18 cellular contexts compared by ENCODE assay signal in the genomic region with DNA sequence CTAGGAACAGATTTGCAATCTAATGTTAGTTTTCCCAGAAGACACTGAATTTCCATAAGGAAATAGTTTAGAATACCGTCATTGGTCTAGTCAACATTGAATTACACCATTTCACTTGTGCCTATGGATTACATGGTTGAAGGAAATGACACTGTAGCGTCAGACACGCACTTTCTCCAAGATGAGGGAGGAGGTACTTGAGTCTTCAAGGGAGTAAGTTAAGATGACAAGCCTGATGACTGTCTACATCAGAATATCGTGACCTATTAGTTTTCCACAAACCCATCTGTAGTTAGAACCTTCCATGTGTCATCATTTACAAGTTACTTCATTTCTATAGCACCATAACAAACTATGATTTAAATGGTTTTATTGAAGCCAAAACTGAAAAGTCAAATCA.
A peak's percentile ranks its signal among the peaks of the same experiment; 100 is the strongest.
DNase-seq lines count a peak whose midpoint lies in the region; ATAC-seq and TF ChIP-seq lines count a peak whose summit lies in the region.
"Had no signal": no experiment of that assay in that cellular context is flagged by ENCODE, and none has a peak within 500 bp of the region (broad histone marks: within the 10 kb centered on the region; RNA-seq: fewer than 3 reads in every experiment).

No MANE protein-coding gene starts in this region.

- TF ChIP-seq CTCF in breast epithelium (IDR thresholded peaks at IDR 0.05): no peak
- no peak for TF ChIP-seq CTCF in MCF 10A (IDR thresholded peaks at IDR 0.05; ENCODE audit: unreplicated experiment)
- TF ChIP-seq CTCF in nephron (IDR thresholded peaks at IDR 0.05; ENCODE audit: unreplicated experiment in 3 of 3): no peak
- TF ChIP-seq CTCF in uterus (IDR thresholded peaks at IDR 0.05): no peak

- H3K27me3 ChIP-seq in breast epithelium: peaks cover 0 to 30% of the 10 kb centered on the region in 2 donors
- H3K27me3 ChIP-seq in uterus: no peaks in the 10 kb centered on the region

- no peaks in the 10 kb centered on the region for H3K36me3 Mint-ChIP-seq in MCF 10A (ENCODE audit: insufficient read depth, unreplicated experiment)
- H3K36me3 Mint-ChIP-seq in nephron (ENCODE audit: low read depth): no peaks in the 10 kb centered on the region
- H3K36me3 Mint-ChIP-seq: CD14-positive monocyte had no signal

- BruUV-seq in MCF 10A (replicated peaks; lab: Mats Ljungman, UMichigan): no TSS peak

- H3K36me3 ChIP-seq in breast epithelium (no peaks in the 10 kb centered on the region), uterus (no peaks in the 10 kb centered on the region)

- DNase-seq in breast epithelium (ENCODE audit: low spot score in 2 of 2) (no peak), MCF 10A (ENCODE audit: unreplicated experiment) (no peak), fibroblast of gingiva (ENCODE audit: low read depth) (peak; percentile 18), uterus (no peak), COLO668 (lab: John Stamatoyannopoulos, UW; ENCODE audit: unreplicated experiment) (no peak), LoVo (ENCODE audit: low spot score) (no peak)
- DNase-seq: Calu3, NCI-H1048, NCI-H187, NCI-H2171 treated with DMSO at 0.1 percent for 48 hours, NCI-H510A, SHP77 had no signal

- H3K27ac Mint-ChIP-seq in MCF 10A (ENCODE audit: low read depth, unreplicated experiment): no peak overlapping the region
- H3K27ac Mint-ChIP-seq in nephron: peak overlapping the region; percentile 27 to 65 (median 33)
- H3K27ac Mint-ChIP-seq: CD14-positive monocyte, GM23338 had no signal

- H3K4me3 Mint-ChIP-seq in MCF 10A (ENCODE audit: unreplicated experiment) (no peak overlapping the region), nephron (no peak overlapping the region)
- H3K4me3 Mint-ChIP-seq: CD14-positive monocyte, GM23338 had no signal

- ATAC-seq in HG03280 (IDR thresholded peaks at IDR 0.05; ENCODE audit: unreplicated experiment): no peak
- ATAC-seq: GM12878, GM23338, K562 had no signal

- POLR2A ChIA-PET in MCF 10A (lab: Yijun Ruan, JAX): interaction anchor here (0.6 kb wide), 2 partner anchors 229 to 297 kb away, joined by 3 read pairs; no protein-coding TSS in a partner anchor

- no peaks in the 10 kb centered on the region for H3K9me3 ChIP-seq in breast epithelium
- H3K9me3 ChIP-seq in uterus: no peaks in the 10 kb centered on the region

- no peak for TF ChIP-seq POLR2A in breast epithelium (IDR thresholded peaks at IDR 0.05)
- TF ChIP-seq POLR2A in uterus (IDR thresholded peaks at IDR 0.05): no peak

- CTCF ChIA-PET in MCF 10A (lab: Yijun Ruan, JAX): interaction anchor here (0.5 kb wide), 1 partner anchor 1544 kb away, joined by 3 read pairs; no protein-coding TSS in a partner anchor

- H3K27ac ChIP-seq in breast epithelium (peak overlapping the region; percentile 6 to 24), uterus (peak overlapping the region; percentile 54 to 76)

- intact Hi-C loops in breast epithelium (cut with DNase I; ENCODE audit: low total_unique reads): no loop called here
- intact Hi-C loops in MCF 10A (cut with micrococcal nuclease): no loop called here
- intact Hi-C loops in uterus (cut with DNase I; ENCODE audit: low total_unique reads): no loop called here

- H3K4me3 ChIP-seq in breast epithelium: no peak overlapping the region
- H3K4me3 ChIP-seq in uterus: no peak overlapping the region
- H3K4me3 ChIP-seq: GM12878, GM23338, K562 had no signal

- H3K27me3 Mint-ChIP-seq in MCF 10A (ENCODE audit: insufficient read depth, unreplicated experiment) (peaks cover 52% of the 10 kb centered on the region), nephron (ENCODE audit: low read depth) (no peaks in the 10 kb centered on the region)

- H3K4me1 Mint-ChIP-seq in MCF 10A (ENCODE audit: insufficient read depth, unreplicated experiment) (peaks cover 8% of the 10 kb centered on the region), nephron (peaks cover 8% of the 10 kb centered on the region)
- H3K4me1 Mint-ChIP-seq: CD14-positive monocyte had no signal

- H3K9me3 Mint-ChIP-seq in MCF 10A (ENCODE audit: unreplicated experiment) (no peaks in the 10 kb centered on the region), nephron (peaks cover 6% of the 10 kb centered on the region)
- H3K9me3 Mint-ChIP-seq: GM23338 had no signal

- no peaks in the 10 kb centered on the region for H3K4me1 ChIP-seq in breast epithelium
- peaks cover 0 to 6% of the 10 kb centered on the region in 2 donors for H3K4me1 ChIP-seq in uterus
